12 cellular contexts compared by ENCODE assay signal in the genomic region with DNA sequence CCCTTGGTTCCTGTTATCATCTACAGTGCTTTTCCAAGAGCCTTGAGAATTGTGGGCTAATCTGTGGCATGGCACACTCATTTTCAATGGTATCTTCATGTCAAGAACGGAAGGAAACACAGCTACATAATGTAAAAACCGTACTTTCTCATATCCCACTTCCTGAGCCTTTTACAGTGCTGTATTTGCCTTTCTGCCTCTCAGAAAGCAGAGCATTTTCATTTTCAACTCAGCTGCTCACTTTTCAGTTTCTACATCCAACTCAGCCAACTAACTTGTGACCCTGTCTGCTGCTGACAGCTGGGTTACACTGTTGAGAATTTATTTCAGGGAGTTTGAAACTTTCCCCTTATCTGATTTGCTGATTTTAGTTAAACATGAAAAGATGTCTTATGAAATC.
A peak's percentile ranks its signal among the peaks of the same experiment; 100 is the strongest.
DNase-seq lines count a peak whose midpoint lies in the region; ATAC-seq lines count a peak whose summit lies in the region.
"Had no signal": no experiment of that assay in that cellular context is flagged by ENCODE, and none has a peak within 500 bp of the region (broad histone marks: within the 10 kb centered on the region; RNA-seq: fewer than 3 reads in every experiment).

No MANE protein-coding gene starts in this region.

- no peaks in the 10 kb centered on the region for H3K36me3 Mint-ChIP-seq in activated naive CD4-positive, alpha-beta T cell treated with anti-CD3 and anti-CD28 coated beads for 36 hours (ENCODE audit: low read depth)
- H3K36me3 Mint-ChIP-seq: CD4-positive, CD25-positive, alpha-beta regulatory T cell; natural killer cell had no signal

- H3K9me3 ChIP-seq in effector memory CD4-positive, alpha-beta T cell (ENCODE audit: control insufficient read depth, low read length), result no peaks in the 10 kb centered on the region

- ATAC-seq in GM19395 (IDR thresholded peaks at IDR 0.05; ENCODE audit: unreplicated experiment), result peak; percentile 97
- peak; percentile 84 for ATAC-seq in HG02623 (IDR thresholded peaks at IDR 0.05; ENCODE audit: unreplicated experiment)
- peak; percentile 82 for ATAC-seq in HG03175 (IDR thresholded peaks at IDR 0.05; ENCODE audit: unreplicated experiment)
- ATAC-seq: natural killer cell had no signal

- CTCF ChIA-PET in activated naive CD4-positive, alpha-beta T cell treated with anti-CD3 and anti-CD28 coated beads for 36 hours (lab: Charles Lee), result interaction anchor here (0.7 kb wide), 1 partner anchor 863 kb away, joined by 3 read pairs; no protein-coding TSS in a partner anchor

- no peaks in the 10 kb centered on the region for H3K4me1 Mint-ChIP-seq in activated naive CD4-positive, alpha-beta T cell treated with anti-CD3 and anti-CD28 coated beads for 36 hours (ENCODE audit: low read depth)
- H3K4me1 Mint-ChIP-seq: CD4-positive, CD25-positive, alpha-beta regulatory T cell; natural killer cell had no signal

- H3K4me3 Mint-ChIP-seq in activated naive CD4-positive, alpha-beta T cell treated with anti-CD3 and anti-CD28 coated beads for 36 hours, result no peak overlapping the region
- H3K4me3 Mint-ChIP-seq: CD4-positive, CD25-positive, alpha-beta regulatory T cell; natural killer cell had no signal

- intact Hi-C loops in activated naive CD4-positive, alpha-beta T cell treated with anti-CD3 and anti-CD28 coated beads for 36 hours (cut with micrococcal nuclease), result no loop called here

- no peaks in the 10 kb centered on the region for H3K4me1 ChIP-seq in effector memory CD4-positive, alpha-beta T cell (ENCODE audit: control insufficient read depth, insufficient read depth, low read length, poor library complexity, severe bottlenecking)

- H3K27me3 ChIP-seq in effector memory CD4-positive, alpha-beta T cell (replicated peaks; ENCODE audit: control insufficient read depth, insufficient read depth, low read length, poor library complexity, severe bottlenecking), result no peaks in the 10 kb centered on the region

- no peak overlapping the region for H3K27ac Mint-ChIP-seq in activated naive CD4-positive, alpha-beta T cell treated with anti-CD3 and anti-CD28 coated beads for 36 hours
- H3K27ac Mint-ChIP-seq: CD4-positive, CD25-positive, alpha-beta regulatory T cell; natural killer cell had no signal

- no peaks in the 10 kb centered on the region for H3K27me3 Mint-ChIP-seq in activated naive CD4-positive, alpha-beta T cell treated with anti-CD3 and anti-CD28 coated beads for 36 hours (ENCODE audit: low read depth)
- H3K27me3 Mint-ChIP-seq: CD4-positive, CD25-positive, alpha-beta regulatory T cell had no signal

- no peak for DNase-seq in activated effector memory CD4-positive, alpha-beta T cell treated with Interleukin-2 at 50 U/mL for 16 hours
- no peak for DNase-seq in activated naive CD4-positive, alpha-beta T cell treated with anti-CD3 and anti-CD28 coated beads for 36 hours
- DNase-seq in effector memory CD4-positive, alpha-beta T cell, result no peak
- DNase-seq in retina, result no peak
- DNase-seq: CD4-positive, CD25-positive, alpha-beta regulatory T cell; natural killer cell; NCI-H1092 treated with DMSO at 0.1 percent for 48 hours; NCI-H510A treated with DMSO at 0.1 percent for 48 hours; substantia nigra had no signal

- H3K36me3 ChIP-seq in effector memory CD4-positive, alpha-beta T cell (ENCODE audit: control insufficient read depth, insufficient read depth, low read length), result no peaks in the 10 kb centered on the region

- H3K9me3 Mint-ChIP-seq in activated naive CD4-positive, alpha-beta T cell treated with anti-CD3 and anti-CD28 coated beads for 36 hours, result no peaks in the 10 kb centered on the region

- H3K4me3 ChIP-seq in effector memory CD4-positive, alpha-beta T cell (ENCODE audit: insufficient read depth, low read depth, low read length, poor library complexity, severe bottlenecking), result no peak overlapping the region

- H3K27ac ChIP-seq in effector memory CD4-positive, alpha-beta T cell (ENCODE audit: insufficient read depth, low read length, poor library complexity, severe bottlenecking), result no peak overlapping the region
